8 cellular contexts compared by ENCODE assay signal in the genomic region with DNA sequence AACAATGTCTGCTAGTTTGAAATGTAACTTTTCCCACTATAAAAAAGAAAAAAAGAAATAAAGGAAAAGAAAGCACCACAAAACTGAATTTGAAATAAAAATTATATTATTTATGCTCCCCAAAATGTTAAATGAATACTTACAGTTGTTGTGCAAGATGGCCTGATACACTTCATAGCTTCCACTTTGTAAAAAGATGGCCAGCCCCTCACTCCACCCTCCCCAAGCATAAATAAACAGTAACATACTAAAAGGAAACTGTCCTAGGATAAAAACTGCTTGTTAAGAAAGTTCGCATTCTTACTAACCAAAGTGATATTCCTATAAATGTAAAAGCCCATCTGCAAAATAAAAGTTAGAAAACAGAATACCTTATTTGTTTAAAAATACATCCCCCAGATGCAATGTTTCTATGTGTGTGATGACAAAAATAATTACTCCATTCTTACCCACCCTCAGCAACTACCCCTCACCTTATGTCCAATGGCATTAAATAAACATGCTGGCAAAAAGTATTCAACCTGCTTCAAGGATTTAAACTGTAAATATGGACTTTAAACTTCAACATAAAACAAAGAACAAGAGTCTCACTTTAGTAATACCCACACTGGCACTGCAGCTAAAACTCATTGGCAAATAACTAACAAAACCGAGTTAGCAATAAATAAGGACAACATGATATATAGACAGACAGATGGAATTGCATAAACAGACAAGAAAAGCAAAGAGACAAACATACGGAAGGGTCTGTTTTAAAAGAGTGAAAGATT. TPM values are rescaled to one million over a fixed set of nuclear protein-coding genes. Genes with fewer than 3 reads are reported as not detected.
A peak's percentile ranks its signal among the peaks of the same experiment; 100 is the strongest.
DNase-seq lines count a peak whose midpoint lies in the region; ATAC-seq lines count a peak whose summit lies in the region.

No MANE protein-coding gene starts in this region.

- no peaks in the 10 kb centered on the region for H3K9me3 ChIP-seq in stomach smooth muscle (ENCODE audit: control insufficient read depth in 2 of 2, low read length in 2 of 2)

- H3K4me3 ChIP-seq in stomach smooth muscle (ENCODE audit: low read length in 2 of 2), result peak overlapping the region; percentile 70 to 73

- H3K4me3 Mint-ChIP-seq in activated naive CD8-positive, alpha-beta T cell treated with anti-CD3 and anti-CD28 coated beads, Interleukin-2, amount 10 ng/mL, durations not matched to agents 7 days and 5 days, result peak overlapping the region; percentile 82

- POLR2A ChIA-PET in activated naive CD8-positive, alpha-beta T cell treated with anti-CD3 and anti-CD28 coated beads, Interleukin-2, amount 10 ng/mL, durations not matched to agents 7 days and 5 days (lab: Charles Lee), result interaction anchor here (3.8 kb wide), 1 partner anchor 47 kb away, joined by 31 read pairs; a partner anchor contains a TSS

- no peak overlapping the region for H3K27ac ChIP-seq in stomach smooth muscle (ENCODE audit: low read length)

- peaks cover 2% of the 10 kb centered on the region for H3K4me1 ChIP-seq in stomach smooth muscle (ENCODE audit: control insufficient read depth, insufficient read depth, low read length)

- peaks cover 11% of the 10 kb centered on the region for H3K4me1 Mint-ChIP-seq in activated naive CD8-positive, alpha-beta T cell treated with anti-CD3 and anti-CD28 coated beads, Interleukin-2, amount 10 ng/mL, durations not matched to agents 7 days and 5 days

- no peaks in the 10 kb centered on the region for H3K27me3 ChIP-seq in stomach smooth muscle (ENCODE audit: control insufficient read depth in 1 of 2, insufficient read depth in 2 of 2, low read length in 2 of 2)

- H3K36me3 Mint-ChIP-seq in activated naive CD8-positive, alpha-beta T cell treated with anti-CD3 and anti-CD28 coated beads, Interleukin-2, amount 10 ng/mL, durations not matched to agents 7 days and 5 days, result peaks cover 4% of the 10 kb centered on the region

- no peak for ATAC-seq in activated naive CD8-positive, alpha-beta T cell treated with anti-CD3 and anti-CD28 coated beads, Interleukin-2, amount 10 ng/mL, durations not matched to agents 7 days and 5 days (ENCODE audit: low read depth)
- peak; percentile 52 for ATAC-seq in left lobe of liver
- ATAC-seq in GM18520 (IDR thresholded peaks at IDR 0.05; ENCODE audit: unreplicated experiment), result no peak
- no peak for ATAC-seq in HG02571 (IDR thresholded peaks at IDR 0.05; ENCODE audit: unreplicated experiment)

- peak overlapping the region in 1 of 2 donors; percentile 67 for H3K9ac ChIP-seq in stomach smooth muscle (ENCODE audit: low read length in 2 of 2)

- peak; percentile 29 for DNase-seq in NCI-H146 treated with DMSO at 0.1 percent for 48 hours (lab: John Stamatoyannopoulos, UW; ENCODE audit: unreplicated experiment)
- DNase-seq in NCI-H146 (lab: John Stamatoyannopoulos, UW), result no peak
- DNase-seq in activated naive CD8-positive, alpha-beta T cell treated with anti-CD3 and anti-CD28 coated beads, Interleukin-2, amount 10 ng/mL, durations not matched to agents 7 days and 5 days, result no peak
- no peak for DNase-seq in left lobe of liver (ENCODE audit: low spot score)
- DNase-seq in putamen (ENCODE audit: low spot score), result no peak

- H3K27me3 Mint-ChIP-seq in activated naive CD8-positive, alpha-beta T cell treated with anti-CD3 and anti-CD28 coated beads, Interleukin-2, amount 10 ng/mL, durations not matched to agents 7 days and 5 days, result no peaks in the 10 kb centered on the region

- peak overlapping the region; percentile 84 for H3K27ac Mint-ChIP-seq in activated naive CD8-positive, alpha-beta T cell treated with anti-CD3 and anti-CD28 coated beads, Interleukin-2, amount 10 ng/mL, durations not matched to agents 7 days and 5 days

- no peaks in the 10 kb centered on the region for H3K9me3 Mint-ChIP-seq in activated naive CD8-positive, alpha-beta T cell treated with anti-CD3 and anti-CD28 coated beads, Interleukin-2, amount 10 ng/mL, durations not matched to agents 7 days and 5 days

- H3K36me3 ChIP-seq in stomach smooth muscle (ENCODE audit: control insufficient read depth in 2 of 2, insufficient read depth in 2 of 2, low read length in 2 of 2), result peaks cover 0 to 2% of the 10 kb centered on the region in 2 donors

RNA-seq across cellular contexts. Expression of a gene that starts 47.8 kb away (rescaled TPM):
- total RNA-seq in activated naive CD8-positive, alpha-beta T cell treated with anti-CD3 and anti-CD28 coated beads, Interleukin-2, amount 10 ng/mL, durations not matched to agents 7 days and 5 days, result 10 to 100 TPM; 27.4 to 31.3 TPM
- total RNA-seq in left lobe of liver, result 50.6 TPM
